13 cellular contexts compared by ENCODE assay signal in genomic region chr1:111199329-111199728, GRCh38. TPM values are rescaled to one million over a fixed set of nuclear protein-coding genes. Genes with fewer than 3 reads are reported as not detected.
DNase-seq lines count a peak whose midpoint lies in the region; ATAC-seq and TF ChIP-seq lines count a peak whose summit lies in the region.
"Had no signal": no experiment of that assay in that cellular context is flagged by ENCODE, and none has a peak within 500 bp of the region (broad histone marks: within the 10 kb centered on the region; RNA-seq: fewer than 3 reads in every experiment).

No MANE protein-coding gene starts in this region.

- H3K4me1 Mint-ChIP-seq in CD4-positive, alpha-beta T cell (ENCODE audit: low read depth): peaks cover 83% of the 10 kb centered on the region

- no peaks in the 10 kb centered on the region for H3K27me3 Mint-ChIP-seq in CD4-positive, alpha-beta T cell
- H3K27me3 Mint-ChIP-seq: type B pancreatic cell had no signal

- H3K4me1 ChIP-seq in adrenal gland (replicated peaks in 1 of 2): peaks cover 14 to 45% of the 10 kb centered on the region in 2 donors
- no peaks in the 10 kb centered on the region for H3K4me1 ChIP-seq in osteoblast (ENCODE audit: insufficient read depth, low read length)
- no peaks in the 10 kb centered on the region for H3K4me1 ChIP-seq in BE2C

- no peak overlapping the region for H2AFZ ChIP-seq in osteoblast (ENCODE audit: low read length)

- no peak overlapping the region for H3K4me2 ChIP-seq in osteoblast (ENCODE audit: insufficient read depth, low read length)

- TF ChIP-seq CTCF in CD4-positive, alpha-beta T cell (IDR thresholded peaks at IDR 0.05): no peak
- TF ChIP-seq CTCF in adrenal gland (IDR thresholded peaks at IDR 0.05) (no peak), osteoblast (IDR thresholded peaks at IDR 0.05; ENCODE audit: extremely low read depth, low read depth, low read length) (no peak), BE2C (IDR thresholded peaks at IDR 0.05; ENCODE audit: low read depth, low read length) (no peak)

- H3K9me3 ChIP-seq in CD4-positive, alpha-beta T cell (ENCODE audit: control insufficient read depth, low read length): no peaks in the 10 kb centered on the region
- H3K9me3 ChIP-seq in KOPT-K1 (ENCODE audit: insufficient read depth, low read length, poor library complexity, severe bottlenecking) (no peaks in the 10 kb centered on the region), adrenal gland (replicated peaks in 1 of 3) (no peaks in the 10 kb centered on the region), osteoblast (ENCODE audit: low read depth, low read length) (no peaks in the 10 kb centered on the region), BE2C (no peaks in the 10 kb centered on the region)
- H3K9me3 ChIP-seq: ovary had no signal

- H3K27ac Mint-ChIP-seq in CD4-positive, alpha-beta T cell: peak overlapping the region; percentile 90
- H3K27ac Mint-ChIP-seq: type B pancreatic cell had no signal

- H3K4me3 Mint-ChIP-seq in CD4-positive, alpha-beta T cell: peak overlapping the region; percentile 99
- H3K4me3 Mint-ChIP-seq: type B pancreatic cell had no signal

- no peaks in the 10 kb centered on the region for H3K27me3 ChIP-seq in CD4-positive, alpha-beta T cell (ENCODE audit: control insufficient read depth, insufficient read depth, low read length)
- H3K27me3 ChIP-seq in adrenal gland (no peaks in the 10 kb centered on the region), osteoblast (ENCODE audit: insufficient read depth, low read length) (no peaks in the 10 kb centered on the region), BE2C (peaks cover 12% of the 10 kb centered on the region)
- H3K27me3 ChIP-seq: ovary had no signal

- no peaks in the 10 kb centered on the region for H3K9me3 Mint-ChIP-seq in CD4-positive, alpha-beta T cell
- H3K9me3 Mint-ChIP-seq: type B pancreatic cell had no signal

- intact Hi-C loops in CD4-positive, alpha-beta T cell (cut with DNase I, micrococcal nuclease): loop anchor here in 1 of 2 experiments (5.0 kb wide), 3 partner anchors 33 to 558 kb away; partner anchors contain the start of genes CEPT1, DDX20 and DRAM2
- intact Hi-C loops in adrenal gland (cut with DNase I): no loop called here

- WGBS in adrenal gland, 4 donors: 82 to 94% (median 84%) methylated on average over 3 of the region's 3 CpGs

- ATAC-seq in CD4-positive, alpha-beta T cell (ENCODE audit: poor library complexity): peak; percentile 15
- ATAC-seq in GM18505 (IDR thresholded peaks at IDR 0.05; ENCODE audit: unreplicated experiment): no peak

- CTCF ChIA-PET in CD4-positive, alpha-beta T cell (lab: Charles Lee): interaction anchor here (0.6 to 8.1 kb wide), 5 partner anchors 19 to 558 kb away, joined by 3 to 135 read pairs (median 4); no protein-coding TSS in a partner anchor

- H3K36me3 ChIP-seq in KOPT-K1 (ENCODE audit: insufficient read depth, low read length): peaks cover 52% of the 10 kb centered on the region
- H3K36me3 ChIP-seq in adrenal gland (replicated peaks in 1 of 2): no peaks in the 10 kb centered on the region
- no peaks in the 10 kb centered on the region for H3K36me3 ChIP-seq in osteoblast (ENCODE audit: insufficient read depth, low read length)
- no peaks in the 10 kb centered on the region for H3K36me3 ChIP-seq in BE2C
- H3K36me3 ChIP-seq: ovary had no signal

- H3K27ac ChIP-seq in CD4-positive, alpha-beta T cell (ENCODE audit: low read depth, low read length): peak overlapping the region; percentile 97
- H3K27ac ChIP-seq in KOPT-K1 (ENCODE audit: low read depth, low read length, poor library complexity, severe bottlenecking): peak overlapping the region; percentile 99
- H3K27ac ChIP-seq in adrenal gland: peak overlapping the region in 4 of 5 donors; percentile 29 to 87 (median 66)
- no peak overlapping the region for H3K27ac ChIP-seq in osteoblast (ENCODE audit: low read depth, low read length)
- H3K27ac ChIP-seq: ovary had no signal

- no peak for DNase-seq in CD4-positive, alpha-beta T cell
- no peak for DNase-seq in adrenal gland
- peak; percentile 32 for DNase-seq in osteoblast (ENCODE audit: insufficient read length, low spot score, missing footprints)
- DNase-seq in ureter (ENCODE audit: low spot score): no peak
- DNase-seq in BE2C: no peak
- DNase-seq in germinal center (ENCODE audit: low spot score): no peak
- DNase-seq: kidney, NCI-H1436 treated with DMSO at 0.1 percent for 48 hours, ovary, SW 1271 had no signal

- POLR2A ChIA-PET in CD4-positive, alpha-beta T cell (lab: Charles Lee): interaction anchor here (0.8 to 15.0 kb wide), 10 partner anchors 8 to 466 kb away, joined by 3 to 756 read pairs (median 6); partner anchors contain the start of gene CHI3L2

- TF ChIP-seq POLR2A in adrenal gland (IDR thresholded peaks at IDR 0.05): no peak
- TF ChIP-seq POLR2A in GM18505 (IDR thresholded peaks at IDR 0.05; ENCODE audit: borderline replicate concordance, extremely low read depth, insufficient read depth, insufficient read length): no peak

- H3K79me2 ChIP-seq in osteoblast (ENCODE audit: insufficient read depth, low read length): no peaks in the 10 kb centered on the region

- H3K36me3 Mint-ChIP-seq in CD4-positive, alpha-beta T cell (ENCODE audit: low read depth): peaks cover 74% of the 10 kb centered on the region

- H3K4me3 ChIP-seq in adrenal gland (peak overlapping the region in 1 of 4 donors; percentile 21), osteoblast (ENCODE audit: insufficient read depth, low read length) (no peak overlapping the region), BE2C (ENCODE audit: low read depth, low read length) (no peak overlapping the region)
- H3K4me3 ChIP-seq: ovary had no signal

- no peaks in the 10 kb centered on the region for H4K20me1 ChIP-seq in osteoblast (ENCODE audit: insufficient read depth, low read length)

RNA-seq across cellular contexts. Expression of gene DENND2D, which starts 1.1 kb away (rescaled TPM):
- 10 to 100 TPM; 60.7 to 62.0 TPM for total RNA-seq in CD4-positive, alpha-beta T cell
- total RNA-seq in adrenal gland (10 to 100 TPM; 37.0 to 62.9 (median 42.7) TPM), osteoblast (4.7 and 5.0 TPM in 2 replicates), ureter (134 TPM)
- 10 to 100 TPM; 38.1 to 57.3 (median 39.9) TPM for polyA plus RNA-seq in adrenal gland
- polyA plus RNA-seq in BE2C (2012; ENCODE audit: insufficient read depth, insufficient read length, low read depth): not detected

RNA-seq across cellular contexts. Expression of gene CHI3L2, which starts 28.2 kb away (rescaled TPM):
- total RNA-seq in CD4-positive, alpha-beta T cell: 10 to 100 TPM; 13.9 to 15.7 TPM
- 1 to 10 TPM in 5 of 8 donors, under 1 TPM in 2, not detected in 1; 0.84 to 9.1 (median 2.8) TPM for total RNA-seq in adrenal gland
- polyA plus RNA-seq in adrenal gland: 1 to 10 TPM in 2 of 3 donors, under 1 TPM in 1; 0.35 to 3.0 (median 2.7) TPM
- 2.4 and 2.9 TPM in 2 replicates for total RNA-seq in osteoblast
- 4.6 TPM for total RNA-seq in ureter
- 0.62 TPM for polyA plus RNA-seq in BE2C (2012; ENCODE audit: insufficient read depth, insufficient read length, low read depth)

RNA-seq across cellular contexts. Expression of gene CEPT1, which starts 59.3 kb away (rescaled TPM):
- 10 to 100 TPM; 25.0 to 27.2 TPM for total RNA-seq in CD4-positive, alpha-beta T cell
- total RNA-seq in adrenal gland: 10 to 100 TPM; 30.3 to 46.3 (median 38.1) TPM
- polyA plus RNA-seq in adrenal gland: 10 to 100 TPM; 17.0 to 55.8 (median 21.7) TPM
- 32.4 and 37.3 TPM in 2 replicates for total RNA-seq in osteoblast
- total RNA-seq in ureter: 43.3 TPM
- polyA plus RNA-seq in BE2C (2012; ENCODE audit: insufficient read depth, insufficient read length, low read depth): 34.3 TPM

RNA-seq across cellular contexts. Expression of gene DRAM2, which starts 59.4 kb away (rescaled TPM):
- 10 to 100 TPM; 35.7 to 38.7 TPM for total RNA-seq in CD4-positive, alpha-beta T cell
- total RNA-seq in adrenal gland: 100 to 1,000 TPM in 2 of 8 donors, 10 to 100 TPM in 6; 39.7 to 126 (median 50.7) TPM
- 10 to 100 TPM; 21.2 to 59.2 (median 48.1) TPM for polyA plus RNA-seq in adrenal gland
- 45.6 and 66.0 TPM in 2 replicates for total RNA-seq in osteoblast
- 52.3 TPM for total RNA-seq in ureter
- polyA plus RNA-seq in BE2C (2012; ENCODE audit: insufficient read depth, insufficient read length, low read depth): 63.8 TPM
